ENCODE assay signal across 17 cellular contexts in the genomic region with DNA sequence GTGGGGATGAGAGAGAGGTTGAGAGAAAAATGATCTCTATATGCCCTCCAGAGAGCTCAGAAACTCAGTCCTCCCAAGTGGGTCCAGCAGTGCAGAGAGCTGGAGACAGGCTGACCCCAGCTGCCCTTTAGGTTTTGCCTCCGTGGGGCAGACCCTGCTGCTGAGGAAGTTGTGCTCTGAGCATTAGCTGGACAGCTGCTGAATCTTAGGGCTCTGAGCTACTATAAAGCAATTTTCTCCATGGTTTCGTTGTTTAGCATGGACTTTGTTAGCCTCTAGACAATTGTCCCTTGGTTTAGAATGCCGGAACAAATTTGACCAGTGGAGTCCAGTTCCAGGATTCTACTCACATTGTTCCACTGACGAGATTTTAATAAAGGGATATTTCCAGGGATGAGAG. TPM values are rescaled to one million over a fixed set of nuclear protein-coding genes. Genes with fewer than 3 reads are reported as not detected.
A peak's percentile ranks its signal among the peaks of the same experiment; 100 is the strongest.
DNase-seq lines count a peak whose midpoint lies in the region; ATAC-seq, FAIRE-seq and TF ChIP-seq lines count a peak whose summit lies in the region.
"Had no signal": no experiment of that assay in that cellular context is flagged by ENCODE, and none has a peak within 500 bp of the region (broad histone marks: within the 10 kb centered on the region; RNA-seq: fewer than 3 reads in every experiment).

No MANE protein-coding gene starts in this region.

- no peak for TF ChIP-seq POLR2A in body of pancreas (IDR thresholded peaks at IDR 0.05)

- no peak overlapping the region for H3K27ac ChIP-seq in CD4-positive, CD25-positive, alpha-beta regulatory T cell (ENCODE audit: insufficient read depth, low read length, poor library complexity, severe bottlenecking)
- H3K27ac ChIP-seq in body of pancreas = no peak overlapping the region
- H3K27ac ChIP-seq: SJSA1 had no signal

- FAIRE-seq in GM18507 (lab: Jason Lieb, UNC) = peak; percentile 36

- no peak for ATAC-seq in CD4-positive, CD25-positive, alpha-beta regulatory T cell (ENCODE audit: low read depth in 2 of 2)
- ATAC-seq in memory B cell (ENCODE audit: low read depth) (no peak), body of pancreas (no peak), HG02678 (IDR thresholded peaks at IDR 0.05; ENCODE audit: unreplicated experiment) (no peak), HG02623 (IDR thresholded peaks at IDR 0.05; ENCODE audit: unreplicated experiment) (no peak)

- H3K4me1 ChIP-seq in CD4-positive, CD25-positive, alpha-beta regulatory T cell (ENCODE audit: control insufficient read depth, insufficient read depth, low read length, poor library complexity, severe bottlenecking) = peaks cover 6% of the 10 kb centered on the region
- no peaks in the 10 kb centered on the region for H3K4me1 ChIP-seq in body of pancreas
- H3K4me1 ChIP-seq: SJSA1 had no signal

- CTCF ChIA-PET in activated CD4-positive, alpha-beta memory T cell treated with anti-CD3 and anti-CD28 coated beads, Interleukin-2, amount 10 ng/mL, durations not matched to agents 7 days and 5 days (lab: Charles Lee) = interaction anchor here (3.5 kb wide), 1 partner anchor 10 kb away, joined by 33 read pairs; no protein-coding TSS in a partner anchor

- no peak for TF ChIP-seq CTCF in body of pancreas (IDR thresholded peaks at IDR 0.05)

- WGBS in body of pancreas, 2 donors = 74 to 80% methylated on average over 4 of the region's 4 CpGs

- H3K9me3 Mint-ChIP-seq in CD4-positive, CD25-positive, alpha-beta regulatory T cell = no peaks in the 10 kb centered on the region
- no peaks in the 10 kb centered on the region for H3K9me3 Mint-ChIP-seq in activated CD4-positive, alpha-beta memory T cell treated with anti-CD3 and anti-CD28 coated beads, Interleukin-2, amount 10 ng/mL, durations not matched to agents 7 days and 5 days
- no peaks in the 10 kb centered on the region for H3K9me3 Mint-ChIP-seq in memory B cell
- H3K9me3 Mint-ChIP-seq: CD8-positive, alpha-beta memory T cell; HFFc6 had no signal

- DNase-seq in CD4-positive, CD25-positive, alpha-beta regulatory T cell = no peak
- DNase-seq in GM18507 (ENCODE audit: extremely low spot score, insufficient read length, low read depth) = no peak
- no peak for DNase-seq in activated CD4-positive, alpha-beta memory T cell treated with anti-CD3 and anti-CD28 coated beads, Interleukin-2, amount 10 ng/mL, durations not matched to agents 7 days and 5 days
- no peak for DNase-seq in memory B cell (ENCODE audit: low spot score in 2 of 2)
- DNase-seq in body of pancreas = no peak
- DNase-seq in A172 (ENCODE audit: low spot score) = no peak
- DNase-seq: CD8-positive, alpha-beta memory T cell; GOT3; HFFc6; Karpas-422; NCI-H1417; NCI-H1930; NCI-H2171 treated with DMSO at 0.1 percent for 48 hours; RPMI8226 had no signal

- no peaks in the 10 kb centered on the region for H3K27me3 ChIP-seq in CD4-positive, CD25-positive, alpha-beta regulatory T cell (ENCODE audit: control insufficient read depth, insufficient read depth, low read length)
- H3K27me3 ChIP-seq in body of pancreas = no peaks in the 10 kb centered on the region
- H3K27me3 ChIP-seq: SJSA1 had no signal

- H3K36me3 Mint-ChIP-seq in CD4-positive, CD25-positive, alpha-beta regulatory T cell = no peaks in the 10 kb centered on the region
- no peaks in the 10 kb centered on the region for H3K36me3 Mint-ChIP-seq in activated CD4-positive, alpha-beta memory T cell treated with anti-CD3 and anti-CD28 coated beads, Interleukin-2, amount 10 ng/mL, durations not matched to agents 7 days and 5 days (ENCODE audit: low read depth)
- no peaks in the 10 kb centered on the region for H3K36me3 Mint-ChIP-seq in memory B cell
- H3K36me3 Mint-ChIP-seq: CD8-positive, alpha-beta memory T cell had no signal

- no peaks in the 10 kb centered on the region for H3K9me3 ChIP-seq in CD4-positive, CD25-positive, alpha-beta regulatory T cell (ENCODE audit: control insufficient read depth in 2 of 2, low read length in 2 of 2)
- H3K9me3 ChIP-seq in body of pancreas = no peaks in the 10 kb centered on the region
- H3K9me3 ChIP-seq: SJSA1 had no signal

- peaks cover 0 to 28% (median 19%) of the 10 kb centered on the region in 4 donors for H3K4me1 Mint-ChIP-seq in CD4-positive, CD25-positive, alpha-beta regulatory T cell
- H3K4me1 Mint-ChIP-seq in activated CD4-positive, alpha-beta memory T cell treated with anti-CD3 and anti-CD28 coated beads, Interleukin-2, amount 10 ng/mL, durations not matched to agents 7 days and 5 days = peaks cover 48% of the 10 kb centered on the region
- H3K4me1 Mint-ChIP-seq in memory B cell = peaks cover 9% of the 10 kb centered on the region

- no peak overlapping the region for H3K4me3 Mint-ChIP-seq in CD4-positive, CD25-positive, alpha-beta regulatory T cell
- H3K4me3 Mint-ChIP-seq in activated CD4-positive, alpha-beta memory T cell treated with anti-CD3 and anti-CD28 coated beads, Interleukin-2, amount 10 ng/mL, durations not matched to agents 7 days and 5 days = no peak overlapping the region
- no peak overlapping the region for H3K4me3 Mint-ChIP-seq in memory B cell
- H3K4me3 Mint-ChIP-seq: HFFc6 had no signal

- POLR2A ChIA-PET in activated CD4-positive, alpha-beta memory T cell treated with anti-CD3 and anti-CD28 coated beads, Interleukin-2, amount 10 ng/mL, durations not matched to agents 7 days and 5 days (lab: Charles Lee) = interaction anchor here (1.6 to 2.7 kb wide), 3 partner anchors 10 to 69 kb away, joined by 3 to 12 read pairs (median 5); a partner anchor contains a TSS

- intact Hi-C loops in body of pancreas (cut with DNase I) = no loop called here

- H3K36me3 ChIP-seq in CD4-positive, CD25-positive, alpha-beta regulatory T cell (ENCODE audit: control insufficient read depth, insufficient read depth, low read length) = no peaks in the 10 kb centered on the region
- no peaks in the 10 kb centered on the region for H3K36me3 ChIP-seq in body of pancreas (replicated peaks in 1 of 2; ENCODE audit: insufficient read depth in 1 of 2, low read depth in 2 of 2)
- H3K36me3 ChIP-seq: SJSA1 had no signal

- H3K27me3 Mint-ChIP-seq in CD4-positive, CD25-positive, alpha-beta regulatory T cell = no peaks in the 10 kb centered on the region
- no peaks in the 10 kb centered on the region for H3K27me3 Mint-ChIP-seq in activated CD4-positive, alpha-beta memory T cell treated with anti-CD3 and anti-CD28 coated beads, Interleukin-2, amount 10 ng/mL, durations not matched to agents 7 days and 5 days
- H3K27me3 Mint-ChIP-seq in memory B cell = no peaks in the 10 kb centered on the region
- H3K27me3 Mint-ChIP-seq: CD8-positive, alpha-beta memory T cell had no signal

- H3K4me3 ChIP-seq in CD4-positive, CD25-positive, alpha-beta regulatory T cell (ENCODE audit: low read depth, low read length) = no peak overlapping the region
- H3K4me3 ChIP-seq in body of pancreas = no peak overlapping the region
- H3K4me3 ChIP-seq: SJSA1 had no signal

- H3K27ac Mint-ChIP-seq in CD4-positive, CD25-positive, alpha-beta regulatory T cell = peak overlapping the region in 2 of 3 donors; percentile 29 to 59
- H3K27ac Mint-ChIP-seq in activated CD4-positive, alpha-beta memory T cell treated with anti-CD3 and anti-CD28 coated beads, Interleukin-2, amount 10 ng/mL, durations not matched to agents 7 days and 5 days = peak overlapping the region; percentile 71
- peak overlapping the region; percentile 64 for H3K27ac Mint-ChIP-seq in memory B cell
- H3K27ac Mint-ChIP-seq: HFFc6 had no signal

RNA-seq across cellular contexts. Expression of a gene that starts 22.1 kb away (rescaled TPM):
- 2.6 TPM for total RNA-seq in CD4-positive, CD25-positive, alpha-beta regulatory T cell
- polyA plus RNA-seq in CD4-positive, CD25-positive, alpha-beta regulatory T cell = 1 to 10 TPM; 1.6 to 4.4 (median 2.9) TPM
- total RNA-seq in activated CD4-positive, alpha-beta memory T cell treated with anti-CD3 and anti-CD28 coated beads, Interleukin-2, amount 10 ng/mL, durations not matched to agents 7 days and 5 days = 10 to 100 TPM; 56.5 to 56.7 TPM
- 1 to 10 TPM in 1 of 2 donors, not detected in 1; 3.4 TPM for total RNA-seq in body of pancreas
- 1.6 and 2.1 TPM in 2 replicates for total RNA-seq in A172 (2014; rRNA removed; shearing (Covaris generic))

Comparison
In these comparisons a context has a peak if more than half of its experiments do, and no peak if none do; other contexts are left out.
1. RNA of a gene that starts 22.1 kb away (total RNA-seq): 56.5 to 56.7 TPM in activated CD4-positive, alpha-beta memory T cell treated with anti-CD3 and anti-CD28 coated beads, Interleukin-2, amount 10 ng/mL, durations not matched to agents 7 days and 5 days; 3.4 TPM in body of pancreas, 2.6 TPM in CD4-positive, CD25-positive, alpha-beta regulatory T cell (single experiment) and 1.6 to 2.1 TPM in A172; every median in the first group is over 10 times any median in the second.
2. Peak in every context shown above with its lines, with median percentiles within 50 percentile points of each other: H3K27ac Mint-ChIP-seq.